11 cellular contexts compared by ENCODE assay signal in the genomic region with DNA sequence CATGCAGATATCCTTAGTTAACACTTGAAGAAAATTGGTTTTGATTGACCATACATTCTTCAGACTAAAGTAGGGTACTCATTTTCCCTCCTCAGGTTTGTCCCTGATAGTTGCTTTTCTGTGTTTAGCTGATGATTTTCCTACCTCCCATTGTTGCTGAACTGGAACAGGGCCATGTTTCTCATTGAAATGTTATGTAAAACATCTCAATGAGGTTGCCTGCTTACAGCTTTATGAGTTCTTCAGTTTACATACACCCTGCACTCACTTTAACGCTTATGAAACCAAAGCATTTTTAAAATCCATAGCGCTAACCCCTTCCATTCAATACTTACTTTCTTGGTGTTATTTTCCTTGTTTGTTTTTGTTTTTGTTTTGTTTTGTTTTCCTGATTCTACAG.
DNase-seq lines count a peak whose midpoint lies in the region; ATAC-seq and TF ChIP-seq lines count a peak whose summit lies in the region.
"Had no signal": no experiment of that assay in that cellular context is flagged by ENCODE, and none has a peak within 500 bp of the region (broad histone marks: within the 10 kb centered on the region; RNA-seq: fewer than 3 reads in every experiment).

No MANE protein-coding gene starts in this region.

- DNase-seq in AG09319 (ENCODE audit: extremely low read depth, low read depth): peak; percentile 27
- peak; percentile 54 for DNase-seq in HS-5 (ENCODE audit: low read depth)
- peak; percentile 85 for DNase-seq in astrocyte of the spinal cord (ENCODE audit: low read depth, low spot score)
- DNase-seq in kidney glomerular epithelial cell (lab: John Stamatoyannopoulos, UW): peak; percentile 62
- no peak for DNase-seq in germinal center (ENCODE audit: low spot score)
- no peak for DNase-seq in stimulated activated CD4-positive, alpha-beta T cell treated with anti-CD3 and anti-CD28 coated beads, Interleukin-4, amount 100 ng/mL, for 1 hour
- DNase-seq in natural killer cell: no peak
- DNase-seq: activated CD4-positive, alpha-beta T cell treated with anti-CD3 and anti-CD28 coated beads, Interleukin-2, amount 10 ng/mL, durations not matched to agents 24 days and 14 days; activated naive CD8-positive, alpha-beta T cell treated with anti-CD3 and anti-CD28 coated beads, Interleukin-2, amount 10 ng/mL, durations not matched to agents 7 days and 5 days; NCI-H146 had no signal

- peaks cover 16% of the 10 kb centered on the region for H3K36me3 Mint-ChIP-seq in natural killer cell

- TF ChIP-seq CTCF in AG09319 (IDR thresholded peaks at IDR 0.05; ENCODE audit: low read depth, low read length) (no peak), astrocyte of the spinal cord (IDR thresholded peaks at IDR 0.05; ENCODE audit: low read depth, low read length) (no peak), natural killer cell (IDR thresholded peaks at IDR 0.05) (no peak)

- intact Hi-C loops in natural killer cell (cut with micrococcal nuclease): no loop called here

- H3K4me1 Mint-ChIP-seq in natural killer cell: peaks cover 5 to 8% of the 10 kb centered on the region in 2 donors

- ATAC-seq in GM21717 (IDR thresholded peaks at IDR 0.05; ENCODE audit: unreplicated experiment) (no peak), natural killer cell (no peak)

- H3K4me3 ChIP-seq in astrocyte of the spinal cord (ENCODE audit: low read depth, low read length): no peak overlapping the region

- no peak overlapping the region for H3K27ac Mint-ChIP-seq in natural killer cell
- H3K27ac Mint-ChIP-seq: activated CD4-positive, alpha-beta T cell treated with anti-CD3 and anti-CD28 coated beads, Interleukin-2, amount 10 ng/mL, durations not matched to agents 24 days and 14 days; activated naive CD8-positive, alpha-beta T cell treated with anti-CD3 and anti-CD28 coated beads, Interleukin-2, amount 10 ng/mL, durations not matched to agents 7 days and 5 days had no signal

- H3K9me3 Mint-ChIP-seq in natural killer cell: no peaks in the 10 kb centered on the region
- H3K9me3 Mint-ChIP-seq: activated naive CD8-positive, alpha-beta T cell treated with anti-CD3 and anti-CD28 coated beads, Interleukin-2, amount 10 ng/mL, durations not matched to agents 7 days and 5 days had no signal

- H3K27me3 Mint-ChIP-seq in natural killer cell (ENCODE audit: low read depth in 2 of 2): no peaks in the 10 kb centered on the region
- H3K27me3 Mint-ChIP-seq: activated CD4-positive, alpha-beta T cell treated with anti-CD3 and anti-CD28 coated beads, Interleukin-2, amount 10 ng/mL, durations not matched to agents 24 days and 14 days; activated naive CD8-positive, alpha-beta T cell treated with anti-CD3 and anti-CD28 coated beads, Interleukin-2, amount 10 ng/mL, durations not matched to agents 7 days and 5 days had no signal

- in situ Hi-C loops in astrocyte of the spinal cord (cut with HindIII; ENCODE audit: low sequenced_read_pairs): no loop called here

- H3K4me3 Mint-ChIP-seq in natural killer cell: no peak overlapping the region
- H3K4me3 Mint-ChIP-seq: activated CD4-positive, alpha-beta T cell treated with anti-CD3 and anti-CD28 coated beads, Interleukin-2, amount 10 ng/mL, durations not matched to agents 24 days and 14 days; activated naive CD8-positive, alpha-beta T cell treated with anti-CD3 and anti-CD28 coated beads, Interleukin-2, amount 10 ng/mL, durations not matched to agents 7 days and 5 days had no signal

Comparison
In these comparisons a context has a peak if more than half of its experiments do, and no peak if none do; other contexts are left out.
1. DNase-seq: peak in AG09319 (single experiment), HS-5 (single experiment), astrocyte of the spinal cord (single experiment) and kidney glomerular epithelial cell (single experiment); none in germinal center (single experiment), stimulated activated CD4-positive, alpha-beta T cell treated with anti-CD3 and anti-CD28 coated beads, Interleukin-4, amount 100 ng/mL, for 1 hour (single experiment) and natural killer cell (single experiment).